In the genomic region with DNA sequence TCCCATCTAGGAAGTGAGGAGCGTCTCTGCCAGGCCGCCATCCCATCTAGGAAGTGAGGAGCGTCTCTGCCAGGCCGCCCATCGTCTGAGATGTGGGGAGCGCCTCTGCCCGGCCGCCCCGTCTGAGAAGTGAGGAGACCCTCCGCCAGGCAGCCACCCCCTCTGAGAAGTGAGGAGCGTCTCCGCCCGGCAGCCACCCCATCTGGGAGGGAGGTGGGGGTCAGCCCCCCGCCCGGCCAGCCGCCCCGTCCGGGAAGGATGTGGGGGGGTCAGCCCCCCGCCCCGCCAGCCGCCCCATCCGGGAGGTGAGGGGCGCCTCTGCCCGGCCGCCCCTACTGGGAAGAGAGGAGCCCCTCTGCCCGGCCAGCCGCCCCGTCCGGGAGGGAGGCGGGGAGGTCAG, we compare ENCODE assay signal across 12 cellular contexts. TPM values are rescaled to one million over a fixed set of nuclear protein-coding genes. Genes with fewer than 3 reads are reported as not detected.
"Had no signal": no experiment of that assay in that cellular context is flagged by ENCODE, and none has a peak within 500 bp of the region (broad histone marks: within the 10 kb centered on the region; RNA-seq: fewer than 3 reads in every experiment).

No MANE protein-coding gene starts in this region.

RNA-seq across cellular contexts. Expression of gene ADIPOQ, which starts 31.3 kb away (rescaled TPM):
- total RNA-seq: hepatocyte; kidney; kidney epithelial cell; left lobe of liver; left lung; liver; lower lobe of right lung; lung microvascular endothelial cell; mammary epithelial cell; mesothelial cell of epicardium; myocyte; naive thymus-derived CD4-positive, alpha-beta T cell had no signal
